15 cellular contexts compared by ENCODE assay signal in the genomic region with DNA sequence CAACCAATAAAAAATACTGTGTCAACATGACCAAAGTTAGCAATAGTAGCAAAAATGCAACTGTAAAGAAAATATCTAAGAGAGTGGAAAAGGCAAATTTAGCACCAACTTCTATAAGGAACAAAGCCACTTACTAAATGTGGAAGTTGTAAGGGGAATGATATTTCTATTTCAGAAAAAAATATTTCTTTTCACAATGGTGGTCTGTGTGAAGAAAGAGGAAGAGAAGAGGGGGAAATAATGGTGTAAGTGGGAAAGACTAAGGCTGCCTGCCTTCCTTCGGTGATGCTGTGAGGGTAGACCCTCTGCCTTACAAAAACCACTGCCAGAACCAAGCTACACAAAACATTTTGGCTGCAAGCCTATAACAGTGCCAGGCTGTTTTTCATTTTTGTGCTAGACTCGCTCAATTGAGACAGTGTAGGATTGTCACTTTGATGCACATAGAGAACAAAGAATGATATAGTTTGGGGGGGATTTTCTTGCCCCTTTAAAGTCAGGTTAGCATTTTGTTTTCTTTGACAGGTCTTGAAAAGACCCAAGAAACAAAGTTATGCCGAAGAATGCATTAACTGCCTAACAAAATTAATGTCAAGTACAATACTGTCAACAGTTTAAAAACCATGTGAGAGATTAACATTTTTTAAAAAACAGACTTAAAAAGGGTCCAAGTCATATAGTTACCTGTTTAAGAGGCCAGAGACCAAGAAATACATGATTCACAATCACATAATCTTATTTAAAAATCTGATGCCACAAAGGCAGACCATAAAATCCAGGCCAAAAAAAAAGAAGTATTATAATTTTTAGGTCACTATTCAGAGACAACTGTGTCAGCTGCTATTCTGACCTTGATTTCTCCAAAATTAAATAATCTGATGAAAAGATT.
DNase-seq lines count a peak whose midpoint lies in the region; ATAC-seq and TF ChIP-seq lines count a peak whose summit lies in the region.
"Had no signal": no experiment of that assay in that cellular context is flagged by ENCODE, and none has a peak within 500 bp of the region (broad histone marks: within the 10 kb centered on the region; RNA-seq: fewer than 3 reads in every experiment).

No MANE protein-coding gene starts in this region.

- no peaks in the 10 kb centered on the region for H3K36me3 ChIP-seq in right lobe of liver

- H3K27ac Mint-ChIP-seq in activated naive CD8-positive, alpha-beta T cell treated with anti-CD3 and anti-CD28 coated beads, Interleukin-2, amount 50 U/mL, for 24 hours = peak overlapping the region; percentile 80
- peak overlapping the region; percentile 90 for H3K27ac Mint-ChIP-seq in stimulated activated effector memory CD8-positive, alpha-beta T cell treated with anti-CD3 and anti-CD28 coated beads, Interleukin-12 subunit alpha, Interleukin-12 subunit beta, amount 100 ng/mL, for 72 hours
- H3K27ac Mint-ChIP-seq: type B pancreatic cell had no signal

- H3K9me3 ChIP-seq in right lobe of liver = no peaks in the 10 kb centered on the region

- no peaks in the 10 kb centered on the region for H3K9me3 Mint-ChIP-seq in activated naive CD8-positive, alpha-beta T cell treated with anti-CD3 and anti-CD28 coated beads, Interleukin-2, amount 50 U/mL, for 24 hours
- H3K9me3 Mint-ChIP-seq in stimulated activated effector memory CD8-positive, alpha-beta T cell treated with anti-CD3 and anti-CD28 coated beads, Interleukin-12 subunit alpha, Interleukin-12 subunit beta, amount 100 ng/mL, for 72 hours = peaks cover under 1% of the 10 kb centered on the region
- H3K9me3 Mint-ChIP-seq: naive thymus-derived CD4-positive, alpha-beta T cell; type B pancreatic cell had no signal

- H3K4me3 Mint-ChIP-seq in activated naive CD8-positive, alpha-beta T cell treated with anti-CD3 and anti-CD28 coated beads, Interleukin-2, amount 50 U/mL, for 24 hours = peak overlapping the region; percentile 44
- H3K4me3 Mint-ChIP-seq in stimulated activated effector memory CD8-positive, alpha-beta T cell treated with anti-CD3 and anti-CD28 coated beads, Interleukin-12 subunit alpha, Interleukin-12 subunit beta, amount 100 ng/mL, for 72 hours = peak overlapping the region; percentile 61
- H3K4me3 Mint-ChIP-seq: type B pancreatic cell had no signal

- H3K4me3 ChIP-seq in right lobe of liver = no peak overlapping the region

- peaks cover 83% of the 10 kb centered on the region for H3K4me1 Mint-ChIP-seq in activated naive CD8-positive, alpha-beta T cell treated with anti-CD3 and anti-CD28 coated beads, Interleukin-2, amount 50 U/mL, for 24 hours
- H3K4me1 Mint-ChIP-seq in stimulated activated effector memory CD8-positive, alpha-beta T cell treated with anti-CD3 and anti-CD28 coated beads, Interleukin-12 subunit alpha, Interleukin-12 subunit beta, amount 100 ng/mL, for 72 hours = peaks cover 74% of the 10 kb centered on the region

- H3K27ac ChIP-seq in right lobe of liver = no peak overlapping the region

- ATAC-seq in activated naive CD8-positive, alpha-beta T cell treated with anti-CD3 and anti-CD28 coated beads, Interleukin-2, amount 50 U/mL, for 24 hours = peak; percentile 22
- peak; percentile 74 for ATAC-seq in stimulated activated effector memory CD8-positive, alpha-beta T cell treated with anti-CD3 and anti-CD28 coated beads, Interleukin-12 subunit alpha, Interleukin-12 subunit beta, amount 100 ng/mL, for 72 hours
- ATAC-seq in GM19328 (IDR thresholded peaks at IDR 0.05; ENCODE audit: unreplicated experiment) (no peak), right lobe of liver (no peak)
- ATAC-seq: HCT116; naive thymus-derived CD4-positive, alpha-beta T cell had no signal

- no peaks in the 10 kb centered on the region for H3K4me1 ChIP-seq in right lobe of liver

- no peaks in the 10 kb centered on the region for H3K27me3 ChIP-seq in right lobe of liver

- no peak for TF ChIP-seq CTCF in right lobe of liver (IDR thresholded peaks at IDR 0.05)

- 77% methylated on average over 3 of the region's 3 CpGs for WGBS in right lobe of liver (ENCODE audit: insufficient coverage, low coverage, low lambda C conversion rate, missing lambda C conversion rate)

- no peak for TF ChIP-seq POLR2A in right lobe of liver (IDR thresholded peaks at IDR 0.05)

- peak; percentile 26 for DNase-seq in SKM-1 treated with dmso at 0.1 percent for 144 hours (lab: John Stamatoyannopoulos, UW; ENCODE audit: unreplicated experiment)
- DNase-seq in SKM-1 (lab: John Stamatoyannopoulos, UW; ENCODE audit: unreplicated experiment) = no peak
- peak; percentile 83 for DNase-seq in NCI-H1694 treated with DMSO at 0.1 percent for 48 hours (lab: John Stamatoyannopoulos, UW)
- no peak for DNase-seq in activated naive CD8-positive, alpha-beta T cell treated with anti-CD3 and anti-CD28 coated beads, Interleukin-2, amount 50 U/mL, for 24 hours
- DNase-seq in stimulated activated effector memory CD8-positive, alpha-beta T cell treated with anti-CD3 and anti-CD28 coated beads, Interleukin-12 subunit alpha, Interleukin-12 subunit beta, amount 100 ng/mL, for 72 hours (ENCODE audit: low spot score in 2 of 2) = no peak
- DNase-seq in NCI-H510A treated with DMSO at 0.1 percent for 48 hours (lab: John Stamatoyannopoulos, UW) = no peak
- DNase-seq in right lobe of liver = no peak
- DNase-seq: amniotic stem cell; DMS53; foreskin fibroblast; naive thymus-derived CD4-positive, alpha-beta T cell; NCI-H146 had no signal

- H3K36me3 Mint-ChIP-seq in activated naive CD8-positive, alpha-beta T cell treated with anti-CD3 and anti-CD28 coated beads, Interleukin-2, amount 50 U/mL, for 24 hours (ENCODE audit: low read depth) = peaks cover 17% of the 10 kb centered on the region
- H3K36me3 Mint-ChIP-seq in stimulated activated effector memory CD8-positive, alpha-beta T cell treated with anti-CD3 and anti-CD28 coated beads, Interleukin-12 subunit alpha, Interleukin-12 subunit beta, amount 100 ng/mL, for 72 hours = peaks cover 38% of the 10 kb centered on the region
- H3K36me3 Mint-ChIP-seq: type B pancreatic cell had no signal

- intact Hi-C loops in right lobe of liver (cut with DNase I) = no loop called here

- H3K27me3 Mint-ChIP-seq in activated naive CD8-positive, alpha-beta T cell treated with anti-CD3 and anti-CD28 coated beads, Interleukin-2, amount 50 U/mL, for 24 hours = no peaks in the 10 kb centered on the region
- H3K27me3 Mint-ChIP-seq: naive thymus-derived CD4-positive, alpha-beta T cell had no signal

Comparison
In these comparisons a context has a peak if more than half of its experiments do, and no peak if none do; other contexts are left out.
1. DNase-seq: peak in SKM-1 treated with dmso at 0.1 percent for 144 hours (single experiment) and NCI-H1694 treated with DMSO at 0.1 percent for 48 hours (single experiment); none in SKM-1 (single experiment), activated naive CD8-positive, alpha-beta T cell treated with anti-CD3 and anti-CD28 coated beads, Interleukin-2, amount 50 U/mL, for 24 hours (single experiment), stimulated activated effector memory CD8-positive, alpha-beta T cell treated with anti-CD3 and anti-CD28 coated beads, Interleukin-12 subunit alpha, Interleukin-12 subunit beta, amount 100 ng/mL, for 72 hours (0 of 2), NCI-H510A treated with DMSO at 0.1 percent for 48 hours (single experiment) and right lobe of liver (0 of 3).
2. ATAC-seq: peak in activated naive CD8-positive, alpha-beta T cell treated with anti-CD3 and anti-CD28 coated beads, Interleukin-2, amount 50 U/mL, for 24 hours (single experiment) and stimulated activated effector memory CD8-positive, alpha-beta T cell treated with anti-CD3 and anti-CD28 coated beads, Interleukin-12 subunit alpha, Interleukin-12 subunit beta, amount 100 ng/mL, for 72 hours (single experiment); none in GM19328 (single experiment) and right lobe of liver (0 of 4).